8 cellular contexts compared by ENCODE assay signal in the genomic region with DNA sequence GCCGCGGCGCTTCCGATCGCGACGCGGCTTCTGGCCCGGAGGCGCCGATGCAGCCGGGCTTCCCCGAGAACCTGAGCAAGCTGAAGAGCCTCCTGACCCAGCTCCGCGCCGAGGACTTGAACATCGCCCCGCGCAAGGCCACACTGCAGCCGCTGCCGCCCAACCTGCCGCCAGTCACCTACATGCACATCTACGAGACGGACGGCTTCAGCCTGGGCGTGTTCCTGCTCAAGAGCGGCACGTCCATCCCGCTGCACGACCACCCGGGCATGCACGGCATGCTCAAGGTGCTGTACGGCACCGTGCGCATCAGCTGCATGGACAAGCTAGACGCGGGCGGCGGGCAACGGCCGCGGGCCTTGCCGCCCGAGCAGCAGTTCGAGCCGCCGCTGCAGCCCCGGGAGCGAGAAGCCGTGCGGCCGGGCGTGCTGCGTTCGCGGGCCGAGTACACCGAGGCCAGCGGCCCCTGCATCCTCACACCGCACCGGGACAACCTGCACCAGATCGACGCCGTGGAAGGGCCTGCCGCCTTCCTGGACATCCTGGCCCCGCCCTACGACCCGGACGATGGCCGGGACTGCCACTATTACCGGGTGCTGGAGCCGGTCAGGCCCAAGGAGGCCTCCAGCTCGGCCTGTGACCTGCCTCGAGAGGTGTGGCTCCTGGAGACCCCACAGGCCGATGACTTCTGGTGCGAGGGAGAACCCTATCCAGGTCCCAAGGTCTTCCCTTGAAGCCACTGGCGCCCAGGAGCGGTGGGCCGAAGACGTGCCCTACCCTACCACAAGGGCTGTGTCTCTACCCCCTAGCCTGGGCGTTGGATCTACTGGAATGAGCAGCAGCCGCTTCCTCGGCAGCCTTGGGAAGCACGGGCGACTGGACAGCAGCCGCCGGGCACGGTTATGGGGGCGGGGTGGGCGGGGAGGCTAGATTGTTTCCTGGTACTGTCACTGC. TPM values are rescaled to one million over a fixed set of nuclear protein-coding genes. Genes with fewer than 3 reads are reported as not detected.
DNase-seq lines count a peak whose midpoint lies in the region; ATAC-seq and TF ChIP-seq lines count a peak whose summit lies in the region.

No MANE protein-coding gene starts in this region.

- H3K27me3 ChIP-seq in liver (ENCODE audit: control insufficient read depth in 4 of 4, insufficient read depth in 4 of 4, low read length in 3 of 4) = no peaks in the 10 kb centered on the region

- peak overlapping the region; percentile 87 for H3K4me3 ChIP-seq in choroid plexus epithelial cell (ENCODE audit: low read depth, low read length)
- H3K4me3 ChIP-seq in liver (ENCODE audit: low read depth in 1 of 3, low read length in 3 of 3) = peak overlapping the region; percentile 85 to 97 (median 95)

- peaks cover 10 to 29% (median 21%) of the 10 kb centered on the region in 4 donors for H3K4me1 ChIP-seq in liver (ENCODE audit: control insufficient read depth in 4 of 4, insufficient read depth in 4 of 4, low read length in 3 of 4)

- peak; percentile 75 for DNase-seq in AG20443 (ENCODE audit: low spot score)
- DNase-seq in SW480 (ENCODE audit: low spot score) = peak; percentile 54
- peak; percentile 53 for DNase-seq in choroid plexus epithelial cell (ENCODE audit: low read depth)
- peak; percentile 13 to 80 for DNase-seq in stimulated activated naive CD8-positive, alpha-beta T cell treated with anti-CD3 and anti-CD28 coated beads, Interleukin-15, amount 100 ng/mL, for 72 hours
- DNase-seq in DMS114 treated with DMSO at 0.1 percent for 48 hours (lab: John Stamatoyannopoulos, UW; ENCODE audit: unreplicated experiment) = no peak

- 3% methylated on average over 90 of the region's 90 CpGs for whole genome bisulfite sequencing in liver

- peaks cover 0 to 2% (median 0%) of the 10 kb centered on the region in 4 donors for H3K36me3 ChIP-seq in liver (ENCODE audit: control insufficient read depth in 4 of 4, insufficient read depth in 3 of 4, low read depth in 1 of 4, low read length in 3 of 4)

- H3K4me1 Mint-ChIP-seq in stimulated activated naive CD8-positive, alpha-beta T cell treated with anti-CD3 and anti-CD28 coated beads, Interleukin-15, amount 100 ng/mL, for 72 hours = peaks cover 46% of the 10 kb centered on the region

- H3K9ac ChIP-seq in liver (ENCODE audit: low read depth in 1 of 2, low read length in 2 of 2) = peak overlapping the region in 1 of 2 donors; percentile 80

- H3K27me3 Mint-ChIP-seq in stimulated activated naive CD8-positive, alpha-beta T cell treated with anti-CD3 and anti-CD28 coated beads, Interleukin-15, amount 100 ng/mL, for 72 hours = no peaks in the 10 kb centered on the region

- TF ChIP-seq CTCF in choroid plexus epithelial cell (conservative IDR thresholded peaks at IDR 0.05; ENCODE audit: low read depth, low read length) (no peak), liver (IDR thresholded peaks at IDR 0.05; ENCODE audit: low read depth, low read length, missing input control) (no peak)

- TF ChIP-seq RAD21 in liver (IDR thresholded peaks at IDR 0.05) = no peak

- H3K9me3 Mint-ChIP-seq in stimulated activated naive CD8-positive, alpha-beta T cell treated with anti-CD3 and anti-CD28 coated beads, Interleukin-15, amount 100 ng/mL, for 72 hours = no peaks in the 10 kb centered on the region

- H3K27ac ChIP-seq in liver (ENCODE audit: low read depth in 1 of 2, low read length in 2 of 2) = peak overlapping the region; percentile 90 to 97

- peak overlapping the region; percentile 90 to 96 for H3K27ac Mint-ChIP-seq in stimulated activated naive CD8-positive, alpha-beta T cell treated with anti-CD3 and anti-CD28 coated beads, Interleukin-15, amount 100 ng/mL, for 72 hours

- H3K9me3 ChIP-seq in liver (ENCODE audit: control insufficient read depth in 4 of 4, low read length in 3 of 4) = no peaks in the 10 kb centered on the region

- H3K4me3 Mint-ChIP-seq in stimulated activated naive CD8-positive, alpha-beta T cell treated with anti-CD3 and anti-CD28 coated beads, Interleukin-15, amount 100 ng/mL, for 72 hours = peak overlapping the region; percentile 81 to 94

- ATAC-seq in GM18870 (IDR thresholded peaks at IDR 0.05; ENCODE audit: unreplicated experiment) (peak; percentile 20), HG03139 (IDR thresholded peaks at IDR 0.05; ENCODE audit: unreplicated experiment) (peak; percentile 6)
- peak; percentile 50 for ATAC-seq in stimulated activated naive CD8-positive, alpha-beta T cell treated with anti-CD3 and anti-CD28 coated beads, Interleukin-15, amount 100 ng/mL, for 72 hours

TF ChIP-seq in liver, 16 proteins besides CTCF, POLR2A, EP300 and RAD21:
- TF ChIP-seq, protein P1, sequence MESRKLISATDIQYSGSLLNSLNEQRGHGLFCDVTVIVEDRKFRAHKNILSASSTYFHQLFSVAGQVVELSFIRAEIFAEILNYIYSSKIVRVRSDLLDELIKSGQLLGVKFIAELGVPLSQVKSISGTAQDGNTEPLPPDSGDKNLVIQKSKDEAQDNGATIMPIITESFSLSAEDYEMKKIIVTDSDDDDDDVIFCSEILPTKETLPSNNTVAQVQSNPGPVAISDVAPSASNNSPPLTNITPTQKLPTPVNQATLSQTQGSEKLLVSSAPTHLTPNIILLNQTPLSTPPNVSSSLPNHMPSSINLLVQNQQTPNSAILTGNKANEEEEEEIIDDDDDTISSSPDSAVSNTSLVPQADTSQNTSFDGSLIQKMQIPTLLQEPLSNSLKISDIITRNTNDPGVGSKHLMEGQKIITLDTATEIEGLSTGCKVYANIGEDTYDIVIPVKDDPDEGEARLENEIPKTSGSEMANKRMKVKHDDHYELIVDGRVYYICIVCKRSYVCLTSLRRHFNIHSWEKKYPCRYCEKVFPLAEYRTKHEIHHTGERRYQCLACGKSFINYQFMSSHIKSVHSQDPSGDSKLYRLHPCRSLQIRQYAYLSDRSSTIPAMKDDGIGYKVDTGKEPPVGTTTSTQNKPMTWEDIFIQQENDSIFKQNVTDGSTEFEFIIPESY (IDR thresholded peaks at IDR 0.05) = no peak
- no peak for TF ChIP-seq GABPA (IDR thresholded peaks at IDR 0.05 in 1 of 2, conservative IDR thresholded peaks at IDR 0.05 in 1 of 2)
- no peak for TF ChIP-seq FOXA2 (IDR thresholded peaks at IDR 0.05)
- TF ChIP-seq YY1 (IDR thresholded peaks at IDR 0.05) = no peak
- TF ChIP-seq, protein P2, sequence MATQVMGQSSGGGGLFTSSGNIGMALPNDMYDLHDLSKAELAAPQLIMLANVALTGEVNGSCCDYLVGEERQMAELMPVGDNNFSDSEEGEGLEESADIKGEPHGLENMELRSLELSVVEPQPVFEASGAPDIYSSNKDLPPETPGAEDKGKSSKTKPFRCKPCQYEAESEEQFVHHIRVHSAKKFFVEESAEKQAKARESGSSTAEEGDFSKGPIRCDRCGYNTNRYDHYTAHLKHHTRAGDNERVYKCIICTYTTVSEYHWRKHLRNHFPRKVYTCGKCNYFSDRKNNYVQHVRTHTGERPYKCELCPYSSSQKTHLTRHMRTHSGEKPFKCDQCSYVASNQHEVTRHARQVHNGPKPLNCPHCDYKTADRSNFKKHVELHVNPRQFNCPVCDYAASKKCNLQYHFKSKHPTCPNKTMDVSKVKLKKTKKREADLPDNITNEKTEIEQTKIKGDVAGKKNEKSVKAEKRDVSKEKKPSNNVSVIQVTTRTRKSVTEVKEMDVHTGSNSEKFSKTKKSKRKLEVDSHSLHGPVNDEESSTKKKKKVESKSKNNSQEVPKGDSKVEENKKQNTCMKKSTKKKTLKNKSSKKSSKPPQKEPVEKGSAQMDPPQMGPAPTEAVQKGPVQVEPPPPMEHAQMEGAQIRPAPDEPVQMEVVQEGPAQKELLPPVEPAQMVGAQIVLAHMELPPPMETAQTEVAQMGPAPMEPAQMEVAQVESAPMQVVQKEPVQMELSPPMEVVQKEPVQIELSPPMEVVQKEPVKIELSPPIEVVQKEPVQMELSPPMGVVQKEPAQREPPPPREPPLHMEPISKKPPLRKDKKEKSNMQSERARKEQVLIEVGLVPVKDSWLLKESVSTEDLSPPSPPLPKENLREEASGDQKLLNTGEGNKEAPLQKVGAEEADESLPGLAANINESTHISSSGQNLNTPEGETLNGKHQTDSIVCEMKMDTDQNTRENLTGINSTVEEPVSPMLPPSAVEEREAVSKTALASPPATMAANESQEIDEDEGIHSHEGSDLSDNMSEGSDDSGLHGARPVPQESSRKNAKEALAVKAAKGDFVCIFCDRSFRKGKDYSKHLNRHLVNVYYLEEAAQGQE (IDR thresholded peaks at IDR 0.05) = peak; percentile 95
TF ChIP-seq in liver: peak in this region for 1.

RNA-seq across cellular contexts. Expression of a gene that starts 0.9 kb away (rescaled TPM):
- total RNA-seq in liver = 1 to 10 TPM; 6.7 TPM
- polyA plus RNA-seq in liver = 1 to 10 TPM; 1.4 to 4.3 TPM

RNA-seq across cellular contexts. Expression of a gene that starts 10.8 kb away (rescaled TPM):
- total RNA-seq in liver = under 1 TPM; 0.17 to 0.19 TPM
- polyA plus RNA-seq in liver = under 1 TPM; 0.27 to 0.76 TPM
